ENCODE assay signal across 1 cellular context in genomic region chr3:11643212-11644087, GRCh38.
TF ChIP-seq lines count a peak whose summit lies in the region.

Gene VGLL4 (minus strand): TSS chr3:11643915. CDS start chr3:11643518, 397 bp downstream.

TF ChIP-seq in HepG2, 621 proteins besides CTCF, POLR2A, EP300 and RAD21 (continued from another document):
- TF ChIP-seq, protein P1, sequence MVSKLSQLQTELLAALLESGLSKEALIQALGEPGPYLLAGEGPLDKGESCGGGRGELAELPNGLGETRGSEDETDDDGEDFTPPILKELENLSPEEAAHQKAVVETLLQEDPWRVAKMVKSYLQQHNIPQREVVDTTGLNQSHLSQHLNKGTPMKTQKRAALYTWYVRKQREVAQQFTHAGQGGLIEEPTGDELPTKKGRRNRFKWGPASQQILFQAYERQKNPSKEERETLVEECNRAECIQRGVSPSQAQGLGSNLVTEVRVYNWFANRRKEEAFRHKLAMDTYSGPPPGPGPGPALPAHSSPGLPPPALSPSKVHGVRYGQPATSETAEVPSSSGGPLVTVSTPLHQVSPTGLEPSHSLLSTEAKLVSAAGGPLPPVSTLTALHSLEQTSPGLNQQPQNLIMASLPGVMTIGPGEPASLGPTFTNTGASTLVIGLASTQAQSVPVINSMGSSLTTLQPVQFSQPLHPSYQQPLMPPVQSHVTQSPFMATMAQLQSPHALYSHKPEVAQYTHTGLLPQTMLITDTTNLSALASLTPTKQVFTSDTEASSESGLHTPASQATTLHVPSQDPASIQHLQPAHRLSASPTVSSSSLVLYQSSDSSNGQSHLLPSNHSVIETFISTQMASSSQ (IDR thresholded peaks at IDR 0.05; ENCODE audit: low read depth), result no peak
- TF ChIP-seq, protein P1 (CRISPR knock-in tag; IDR thresholded peaks at IDR 0.05; ENCODE audit: borderline replicate concordance), result peak; percentile 20; the same call in 1 of the 2 replicates
- TF ChIP-seq CREB1 (IDR thresholded peaks at IDR 0.05) (no peak), CREB1 (CRISPR knock-in tag; IDR thresholded peaks at IDR 0.05) (no peak), ZNF569 (CRISPR knock-in tag; IDR thresholded peaks at IDR 0.05; ENCODE audit: borderline replicate concordance) (no peak), ETV5 (CRISPR knock-in tag; IDR thresholded peaks at IDR 0.05; ENCODE audit: borderline replicate concordance) (peak; percentile 37; the same call in 1 of the 2 replicates), NFYB (CRISPR knock-in tag; IDR thresholded peaks at IDR 0.05) (no peak), TP53 (CRISPR knock-in tag; conservative IDR thresholded peaks at IDR 0.05) (no peak), BCL3 (CRISPR knock-in tag; IDR thresholded peaks at IDR 0.05) (no peak), ZNF773 (CRISPR knock-in tag; IDR thresholded peaks at IDR 0.05; ENCODE audit: borderline replicate concordance) (0 out of 2 replicates have a peak, but pooled peaks have one; percentile 42), ZNF281 (CRISPR knock-in tag; IDR thresholded peaks at IDR 0.05; ENCODE audit: borderline replicate concordance) (no peak), ZNF883 (CRISPR knock-in tag; IDR thresholded peaks at IDR 0.05; ENCODE audit: not compliant biosample characterization) (no peak), ZNF83 (CRISPR knock-in tag; IDR thresholded peaks at IDR 0.05; ENCODE audit: borderline replicate concordance) (no peak; the same call in 1 of the 2 replicates), ASH2L (IDR thresholded peaks at IDR 0.05; ENCODE audit: insufficient read length, low read depth, low read length) (peak; percentile 23), ZBTB38 (CRISPR knock-in tag; IDR thresholded peaks at IDR 0.05) (peak; percentile 81), ZNF292 (CRISPR knock-in tag; IDR thresholded peaks at IDR 0.05; ENCODE audit: borderline replicate concordance, low read depth) (peak; percentile 84; the same call in 1 of the 2 replicates), MTA3 (CRISPR knock-in tag; IDR thresholded peaks at IDR 0.05) (no peak), ZMYM3 (CRISPR knock-in tag; IDR thresholded peaks at IDR 0.05) (peak; percentile 61), NR2F1 (CRISPR knock-in tag; IDR thresholded peaks at IDR 0.05) (0 out of 4 replicates have a peak, but pooled peaks of 1 of the 2 experiments have one; percentile 13), MEF2D (CRISPR knock-in tag; IDR thresholded peaks at IDR 0.05) (0 out of 2 replicates have a peak, but pooled peaks have one; percentile 44), JUND (CRISPR knock-in tag; IDR thresholded peaks at IDR 0.05) (no peak), ZNF253 (CRISPR knock-in tag; IDR thresholded peaks at IDR 0.05; ENCODE audit: borderline replicate concordance) (no peak), NCOA1 (CRISPR knock-in tag; IDR thresholded peaks at IDR 0.05) (no peak), RELA (CRISPR knock-in tag; IDR thresholded peaks at IDR 0.05) (no peak), MTF1 (CRISPR knock-in tag; IDR thresholded peaks at IDR 0.05) (no peak), CCDC6 (CRISPR knock-in tag; IDR thresholded peaks at IDR 0.05) (no peak), PREB (CRISPR knock-in tag; IDR thresholded peaks at IDR 0.05) (no peak), RORA (CRISPR knock-in tag; IDR thresholded peaks at IDR 0.05) (no peak), TCF12 (IDR thresholded peaks at IDR 0.05) (no peak), TCF12 (CRISPR knock-in tag; IDR thresholded peaks at IDR 0.05) (no peak), MBNL3 (CRISPR knock-in tag; conservative IDR thresholded peaks at IDR 0.05) (no peak)
- TF ChIP-seq, protein P2, sequence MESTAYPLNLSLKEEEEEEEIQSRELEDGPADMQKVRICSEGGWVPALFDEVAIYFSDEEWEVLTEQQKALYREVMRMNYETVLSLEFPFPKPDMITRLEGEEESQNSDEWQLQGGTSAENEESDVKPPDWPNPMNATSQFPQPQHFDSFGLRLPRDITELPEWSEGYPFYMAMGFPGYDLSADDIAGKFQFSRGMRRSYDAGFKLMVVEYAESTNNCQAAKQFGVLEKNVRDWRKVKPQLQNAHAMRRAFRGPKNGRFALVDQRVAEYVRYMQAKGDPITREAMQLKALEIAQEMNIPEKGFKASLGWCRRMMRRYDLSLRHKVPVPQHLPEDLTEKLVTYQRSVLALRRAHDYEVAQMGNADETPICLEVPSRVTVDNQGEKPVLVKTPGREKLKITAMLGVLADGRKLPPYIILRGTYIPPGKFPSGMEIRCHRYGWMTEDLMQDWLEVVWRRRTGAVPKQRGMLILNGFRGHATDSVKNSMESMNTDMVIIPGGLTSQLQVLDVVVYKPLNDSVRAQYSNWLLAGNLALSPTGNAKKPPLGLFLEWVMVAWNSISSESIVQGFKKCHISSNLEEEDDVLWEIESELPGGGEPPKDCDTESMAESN (CRISPR knock-in tag; conservative IDR thresholded peaks at IDR 0.05), result 0 out of 2 replicates have a peak, but pooled peaks have one; percentile 8
- TF ChIP-seq, protein P3, sequence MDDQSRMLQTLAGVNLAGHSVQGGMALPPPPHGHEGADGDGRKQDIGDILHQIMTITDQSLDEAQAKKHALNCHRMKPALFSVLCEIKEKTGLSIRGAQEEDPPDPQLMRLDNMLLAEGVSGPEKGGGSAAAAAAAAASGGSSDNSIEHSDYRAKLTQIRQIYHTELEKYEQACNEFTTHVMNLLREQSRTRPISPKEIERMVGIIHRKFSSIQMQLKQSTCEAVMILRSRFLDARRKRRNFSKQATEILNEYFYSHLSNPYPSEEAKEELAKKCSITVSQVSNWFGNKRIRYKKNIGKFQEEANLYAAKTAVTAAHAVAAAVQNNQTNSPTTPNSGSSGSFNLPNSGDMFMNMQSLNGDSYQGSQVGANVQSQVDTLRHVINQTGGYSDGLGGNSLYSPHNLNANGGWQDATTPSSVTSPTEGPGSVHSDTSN (CRISPR knock-in tag; IDR thresholded peaks at IDR 0.05; ENCODE audit: borderline replicate concordance), result no peak
- TF ChIP-seq, protein P4, sequence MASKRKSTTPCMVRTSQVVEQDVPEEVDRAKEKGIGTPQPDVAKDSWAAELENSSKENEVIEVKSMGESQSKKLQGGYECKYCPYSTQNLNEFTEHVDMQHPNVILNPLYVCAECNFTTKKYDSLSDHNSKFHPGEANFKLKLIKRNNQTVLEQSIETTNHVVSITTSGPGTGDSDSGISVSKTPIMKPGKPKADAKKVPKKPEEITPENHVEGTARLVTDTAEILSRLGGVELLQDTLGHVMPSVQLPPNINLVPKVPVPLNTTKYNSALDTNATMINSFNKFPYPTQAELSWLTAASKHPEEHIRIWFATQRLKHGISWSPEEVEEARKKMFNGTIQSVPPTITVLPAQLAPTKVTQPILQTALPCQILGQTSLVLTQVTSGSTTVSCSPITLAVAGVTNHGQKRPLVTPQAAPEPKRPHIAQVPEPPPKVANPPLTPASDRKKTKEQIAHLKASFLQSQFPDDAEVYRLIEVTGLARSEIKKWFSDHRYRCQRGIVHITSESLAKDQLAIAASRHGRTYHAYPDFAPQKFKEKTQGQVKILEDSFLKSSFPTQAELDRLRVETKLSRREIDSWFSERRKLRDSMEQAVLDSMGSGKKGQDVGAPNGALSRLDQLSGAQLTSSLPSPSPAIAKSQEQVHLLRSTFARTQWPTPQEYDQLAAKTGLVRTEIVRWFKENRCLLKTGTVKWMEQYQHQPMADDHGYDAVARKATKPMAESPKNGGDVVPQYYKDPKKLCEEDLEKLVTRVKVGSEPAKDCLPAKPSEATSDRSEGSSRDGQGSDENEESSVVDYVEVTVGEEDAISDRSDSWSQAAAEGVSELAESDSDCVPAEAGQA (IDR thresholded peaks at IDR 0.05; ENCODE audit: low read depth), result no peak
- TF ChIP-seq, protein P4 (CRISPR knock-in tag; IDR thresholded peaks at IDR 0.05; ENCODE audit: borderline replicate concordance), result no peak
- TF ChIP-seq, protein P5, sequence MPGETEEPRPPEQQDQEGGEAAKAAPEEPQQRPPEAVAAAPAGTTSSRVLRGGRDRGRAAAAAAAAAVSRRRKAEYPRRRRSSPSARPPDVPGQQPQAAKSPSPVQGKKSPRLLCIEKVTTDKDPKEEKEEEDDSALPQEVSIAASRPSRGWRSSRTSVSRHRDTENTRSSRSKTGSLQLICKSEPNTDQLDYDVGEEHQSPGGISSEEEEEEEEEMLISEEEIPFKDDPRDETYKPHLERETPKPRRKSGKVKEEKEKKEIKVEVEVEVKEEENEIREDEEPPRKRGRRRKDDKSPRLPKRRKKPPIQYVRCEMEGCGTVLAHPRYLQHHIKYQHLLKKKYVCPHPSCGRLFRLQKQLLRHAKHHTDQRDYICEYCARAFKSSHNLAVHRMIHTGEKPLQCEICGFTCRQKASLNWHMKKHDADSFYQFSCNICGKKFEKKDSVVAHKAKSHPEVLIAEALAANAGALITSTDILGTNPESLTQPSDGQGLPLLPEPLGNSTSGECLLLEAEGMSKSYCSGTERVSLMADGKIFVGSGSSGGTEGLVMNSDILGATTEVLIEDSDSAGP (CRISPR knock-in tag; IDR thresholded peaks at IDR 0.05; ENCODE audit: borderline replicate concordance), result no peak
